In genomic region chr1:778451-779278, GRCh38 we compare ENCODE assay signal across 8 cellular contexts.
A peak's percentile ranks its signal among the peaks of the same experiment; 100 is the strongest.
DNase-seq lines count a peak whose midpoint lies in the region; ATAC-seq and TF ChIP-seq lines count a peak whose summit lies in the region.
"Not testable (repeated sequence)": the region's sequence is repeated elsewhere in the genome, so short reads cannot be mapped to it uniquely, and the experiment has no call there.

No MANE protein-coding gene starts in this region.

- H3K27me3 Mint-ChIP-seq in brain; osteocyte (ENCODE audit: unreplicated experiment); stimulated activated naive CD8-positive, alpha-beta T cell treated with anti-CD3 and anti-CD28 coated beads, Interleukin-15, Interleukin-2, amounts not matched to agents 100 ng/mL and 50 ng/mL, for 24 hours: not testable (repeated sequence)

- not testable (repeated sequence) for H3K36me3 Mint-ChIP-seq in brain; osteocyte (ENCODE audit: unreplicated experiment)
- peaks cover 11% of the 10 kb centered on the region for H3K36me3 Mint-ChIP-seq in stimulated activated naive CD8-positive, alpha-beta T cell treated with anti-CD3 and anti-CD28 coated beads, Interleukin-15, Interleukin-2, amounts not matched to agents 100 ng/mL and 50 ng/mL, for 24 hours (ENCODE audit: low read depth)

- H3K4me3 Mint-ChIP-seq in brain (peak overlapping the region; percentile 97 to 99 (median 98)), osteocyte (ENCODE audit: unreplicated experiment) (peak overlapping the region; percentile 96)
- H3K4me3 Mint-ChIP-seq in stimulated activated naive CD8-positive, alpha-beta T cell treated with anti-CD3 and anti-CD28 coated beads, Interleukin-15, Interleukin-2, amounts not matched to agents 100 ng/mL and 50 ng/mL, for 24 hours = peak overlapping the region; percentile 94

- peak overlapping the region; percentile 98 to 100 (median 100) for H3K27ac Mint-ChIP-seq in brain
- H3K27ac Mint-ChIP-seq in osteocyte (ENCODE audit: unreplicated experiment) = peak overlapping the region; percentile 99
- peak overlapping the region; percentile 98 for H3K27ac Mint-ChIP-seq in stimulated activated naive CD8-positive, alpha-beta T cell treated with anti-CD3 and anti-CD28 coated beads, Interleukin-15, Interleukin-2, amounts not matched to agents 100 ng/mL and 50 ng/mL, for 24 hours

- TF ChIP-seq CTCF in WI38 (IDR thresholded peaks at IDR 0.05; ENCODE audit: low read depth, low read length) (0 out of 2 replicates have a peak, but pooled peaks have one; percentile 6), brain (conservative IDR thresholded peaks at IDR 0.05) (peak; percentile 46), osteocyte (IDR thresholded peaks at IDR 0.05) (peak; percentile 47)

- not testable (repeated sequence) for H3K9me3 Mint-ChIP-seq in brain; osteocyte (ENCODE audit: unreplicated experiment); stimulated activated naive CD8-positive, alpha-beta T cell treated with anti-CD3 and anti-CD28 coated beads, Interleukin-15, Interleukin-2, amounts not matched to agents 100 ng/mL and 50 ng/mL, for 24 hours

- ATAC-seq in GM21526 (IDR thresholded peaks at IDR 0.05; ENCODE audit: low FRiP score, unreplicated experiment) = peak; percentile 99
- peak; percentile 94 for ATAC-seq in HG03575 (IDR thresholded peaks at IDR 0.05; ENCODE audit: extremely low read depth, insufficient number of reproducible peaks, low FRiP score, unreplicated experiment)
- ATAC-seq in left cardiac atrium = peak; percentile 100

- peak overlapping the region; percentile 67 for H3K4me3 ChIP-seq in WI38 (ENCODE audit: low read depth, low read length)

- intact Hi-C loops in left cardiac atrium (cut with DNase I) = not testable (repeated sequence)

- DNase-seq in ELR (ENCODE audit: low read depth) = peak; percentile 97
- peak; percentile 99 for DNase-seq in left cardiac atrium
- DNase-seq in osteocyte (ENCODE audit: extremely low spot score, unreplicated experiment) = peak; percentile 99

- not testable (repeated sequence) for H3K4me1 Mint-ChIP-seq in brain; osteocyte (ENCODE audit: unreplicated experiment); stimulated activated naive CD8-positive, alpha-beta T cell treated with anti-CD3 and anti-CD28 coated beads, Interleukin-15, Interleukin-2, amounts not matched to agents 100 ng/mL and 50 ng/mL, for 24 hours (ENCODE audit: low read depth)

Comparison
In these comparisons a context has a peak if more than half of its experiments do, and no peak if none do; other contexts are left out.
1. Peak in every context shown above with its lines: DNase-seq, ATAC-seq and H3K4me3 ChIP-seq.